ENCODE assay signal across 9 cellular contexts in genomic region chr6:24672573-24673182, GRCh38. TPM values are rescaled to one million over a fixed set of nuclear protein-coding genes. Genes with fewer than 3 reads are reported as not detected.
"Had no signal": no experiment of that assay in that cellular context is flagged by ENCODE, and none has a peak within 500 bp of the region (broad histone marks: within the 10 kb centered on the region; RNA-seq: fewer than 3 reads in every experiment).

No MANE protein-coding gene starts in this region.

- H3K36me3 ChIP-seq: HAP-1 had no signal

- H3K9ac ChIP-seq: GM23248 had no signal

- H3K4me3 ChIP-seq: GM23248, HAP-1 had no signal

- H3K27ac ChIP-seq: GM23248 had no signal

- H3K4me3 Mint-ChIP-seq: HFFc6, IgD-negative memory B cell had no signal

- H3K27me3 Mint-ChIP-seq: IgD-negative memory B cell had no signal

- ATAC-seq: HCT116 had no signal

- DNase-seq: GM23248, GOT3, H7, HFFc6, KG1 had no signal

- H2AFZ ChIP-seq: GM23248 had no signal

- FAIRE-seq: HTR-8/SVneo had no signal

- H3K27ac Mint-ChIP-seq: HFFc6, IgD-negative memory B cell had no signal

RNA-seq across cellular contexts. Expression of gene KIAA0319, which starts 26.7 kb away (rescaled TPM):
- total RNA-seq: GM23248 had no signal
